Comparison of ENCODE assay signal across 1 cellular context in genomic region chr16:2720719-2721633, GRCh38.
TF ChIP-seq lines count a peak whose summit lies in the region.

No MANE protein-coding gene starts in this region.

TF ChIP-seq in HepG2, 621 proteins besides CTCF, POLR2A, EP300 and RAD21 (continued from another document and continues in another):
- TF ChIP-seq ZNF407 (CRISPR knock-in tag; IDR thresholded peaks at IDR 0.05; ENCODE audit: not compliant biosample characterization) (no peak), ZNF143 (CRISPR knock-in tag; IDR thresholded peaks at IDR 0.05) (0 out of 2 replicates have a peak, but pooled peaks have one; percentile 50), ZNF430 (CRISPR knock-in tag; IDR thresholded peaks at IDR 0.05) (no peak), ZNF616 (CRISPR knock-in tag; IDR thresholded peaks at IDR 0.05; ENCODE audit: low read depth) (0 out of 2 replicates have a peak, but pooled peaks have one; percentile 48), PHF8 (CRISPR knock-in tag; IDR thresholded peaks at IDR 0.05) (peak; percentile 86), NFYB (CRISPR knock-in tag; IDR thresholded peaks at IDR 0.05) (no peak), NFKBIZ (CRISPR knock-in tag; IDR thresholded peaks at IDR 0.05) (no peak), TEAD3 (CRISPR knock-in tag; optimal IDR thresholded peaks at IDR 0.05; ENCODE audit: borderline replicate concordance) (peak; percentile 13), ZNF766 (CRISPR knock-in tag; IDR thresholded peaks at IDR 0.05; ENCODE audit: borderline replicate concordance) (no peak), GATAD2A (CRISPR knock-in tag; IDR thresholded peaks at IDR 0.05) (peak; percentile 53; the same call in 1 of the 2 replicates), ZBED4 (CRISPR knock-in tag; IDR thresholded peaks at IDR 0.05; ENCODE audit: borderline replicate concordance) (peak; percentile 44; the same call in 1 of the 2 replicates), ZBTB1 (CRISPR knock-in tag; IDR thresholded peaks at IDR 0.05; ENCODE audit: borderline replicate concordance) (no peak), TFAP4 (IDR thresholded peaks at IDR 0.05; ENCODE audit: borderline replicate concordance, low read depth) (peak; percentile 13; the same call in 1 of the 2 replicates), HOMEZ (CRISPR knock-in tag; IDR thresholded peaks at IDR 0.05; ENCODE audit: low read depth) (no peak), RBAK (CRISPR knock-in tag; IDR thresholded peaks at IDR 0.05) (no peak), MAF1 (CRISPR knock-in tag; IDR thresholded peaks at IDR 0.05; ENCODE audit: borderline replicate concordance) (no peak), HIC2 (CRISPR knock-in tag; IDR thresholded peaks at IDR 0.05; ENCODE audit: low read depth) (no peak), REST (IDR thresholded peaks at IDR 0.05; ENCODE audit: borderline replicate concordance in 1 of 2, low read depth in 1 of 2, low read length in 2 of 2) (no peak), MBNL3 (CRISPR knock-in tag; conservative IDR thresholded peaks at IDR 0.05) (no peak), GMEB1 (CRISPR knock-in tag; IDR thresholded peaks at IDR 0.05; ENCODE audit: borderline replicate concordance) (peak; percentile 63; the same call in 1 of the 2 replicates), ZNF367 (CRISPR knock-in tag; IDR thresholded peaks at IDR 0.05; ENCODE audit: borderline replicate concordance) (no peak), HOXA5 (CRISPR knock-in tag; IDR thresholded peaks at IDR 0.05) (peak; percentile 40; the same call in 1 of the 2 replicates), HNF4G (IDR thresholded peaks at IDR 0.05; ENCODE audit: borderline replicate concordance, low read depth, low read length) (peak; percentile 12; the same call in 1 of the 2 replicates), HNF4G (CRISPR knock-in tag; IDR thresholded peaks at IDR 0.05; ENCODE audit: borderline replicate concordance, low read depth) (no peak), ZNF569 (CRISPR knock-in tag; IDR thresholded peaks at IDR 0.05; ENCODE audit: borderline replicate concordance) (no peak), ZNF678 (CRISPR knock-in tag; IDR thresholded peaks at IDR 0.05) (no peak), ZNF7 (CRISPR knock-in tag; IDR thresholded peaks at IDR 0.05) (no peak), ZGPAT (CRISPR knock-in tag; IDR thresholded peaks at IDR 0.05) (0 out of 2 replicates have a peak, but pooled peaks have one; percentile 43)
